ENCODE assay signal across 14 cellular contexts in genomic region chr20:33825340-33826269, GRCh38. TPM values are rescaled to one million over a fixed set of nuclear protein-coding genes. Genes with fewer than 3 reads are reported as not detected.
DNase-seq lines count a peak whose midpoint lies in the region; ATAC-seq and TF ChIP-seq lines count a peak whose summit lies in the region.
"Had no signal": no experiment of that assay in that cellular context is flagged by ENCODE, and none has a peak within 500 bp of the region (broad histone marks: within the 10 kb centered on the region; RNA-seq: fewer than 3 reads in every experiment).

No MANE protein-coding gene starts in this region.

- H3K9me3 Mint-ChIP-seq in Caco-2 (ENCODE audit: unreplicated experiment) = no peaks in the 10 kb centered on the region
- no peaks in the 10 kb centered on the region for H3K9me3 Mint-ChIP-seq in progenitor cell of endocrine pancreas (ENCODE audit: low read depth)
- H3K9me3 Mint-ChIP-seq: activated CD4-positive, alpha-beta memory T cell treated with anti-CD3 and anti-CD28 coated beads, Interleukin-2, amount 10 ng/mL, durations not matched to agents 7 days and 5 days; activated naive CD4-positive, alpha-beta T cell treated with anti-CD3 and anti-CD28 coated beads, Interleukin-2, amount 50 U/mL, for 72 hours had no signal

- H3K4me1 Mint-ChIP-seq in Caco-2 (ENCODE audit: low read depth, unreplicated experiment) (peaks cover 60% of the 10 kb centered on the region), progenitor cell of endocrine pancreas (ENCODE audit: low read depth) (peaks cover 62% of the 10 kb centered on the region)

- intact Hi-C loops in Caco-2 (cut with micrococcal nuclease; ENCODE audit: unreplicated experiment) = loop anchor here (1.0 to 2.0 kb wide), 2 partner anchors 15 to 92 kb away; partner anchors contain the start of gene CHMP4B

- H3K36me3 Mint-ChIP-seq in Caco-2 (ENCODE audit: insufficient read depth, unreplicated experiment) (peaks cover 20% of the 10 kb centered on the region), progenitor cell of endocrine pancreas (ENCODE audit: insufficient read depth) (peaks cover 3% of the 10 kb centered on the region)

- DNase-seq in Caco-2 (peak; percentile 55 to 59), NCI-H345 treated with DMSO at 0.1 percent for 48 hours (lab: John Stamatoyannopoulos, UW; ENCODE audit: unreplicated experiment) (peak; percentile 88), progenitor cell of endocrine pancreas (ENCODE audit: low spot score, unreplicated experiment) (no peak), foreskin melanocyte (no peak)
- DNase-seq: activated CD4-positive, alpha-beta memory T cell treated with anti-CD3 and anti-CD28 coated beads, Interleukin-2, amount 10 ng/mL, durations not matched to agents 7 days and 5 days; GF-D8; MG63; T-helper 1 cell had no signal

- no peaks in the 10 kb centered on the region for H3K27me3 Mint-ChIP-seq in Caco-2 (ENCODE audit: insufficient read depth, unreplicated experiment)
- H3K27me3 Mint-ChIP-seq in progenitor cell of endocrine pancreas = no peaks in the 10 kb centered on the region
- H3K27me3 Mint-ChIP-seq: activated CD4-positive, alpha-beta memory T cell treated with anti-CD3 and anti-CD28 coated beads, Interleukin-2, amount 10 ng/mL, durations not matched to agents 7 days and 5 days had no signal

- H3K4me3 ChIP-seq in Caco-2 (ENCODE audit: low read depth, low read length) = peak overlapping the region; percentile 1; the same call in 1 of the 2 replicates
- H3K4me3 ChIP-seq: MG63 had no signal

- POLR2A ChIA-PET in Caco-2 (lab: Charles Lee) = interaction anchor here (0.5 to 2.8 kb wide), 7 partner anchors 13 to 538 kb away, joined by 3 to 39 read pairs (median 3); partner anchors contain the start of genes CHMP4B, EIF2S2, ITCH and PXMP4

- H3K9me3 ChIP-seq in Caco-2 = no peaks in the 10 kb centered on the region
- H3K9me3 ChIP-seq: MG63 had no signal

- H3K4me3 Mint-ChIP-seq in Caco-2 (ENCODE audit: unreplicated experiment) = peak overlapping the region; percentile 43
- peak overlapping the region; percentile 14 for H3K4me3 Mint-ChIP-seq in progenitor cell of endocrine pancreas (ENCODE audit: low read depth)
- H3K4me3 Mint-ChIP-seq: activated CD4-positive, alpha-beta memory T cell treated with anti-CD3 and anti-CD28 coated beads, Interleukin-2, amount 10 ng/mL, durations not matched to agents 7 days and 5 days had no signal

- peaks cover 55% of the 10 kb centered on the region for H3K4me1 ChIP-seq in Caco-2

- no peaks in the 10 kb centered on the region for H3K27me3 ChIP-seq in Caco-2 (replicated peaks; ENCODE audit: control insufficient read depth, insufficient read depth, low read length)
- H3K27me3 ChIP-seq: MG63 had no signal

- BruUV-seq in Caco-2 (replicated peaks; lab: Mats Ljungman, UMichigan) = TSS peak; percentile 95

- TF ChIP-seq CTCF in Caco-2 (IDR thresholded peaks at IDR 0.05; ENCODE audit: insufficient read depth in 1 of 2, low read depth in 1 of 2, low read length in 1 of 2, severe bottlenecking in 1 of 2, unreplicated experiment in 1 of 2) (no peak), progenitor cell of endocrine pancreas (IDR thresholded peaks at IDR 0.05; ENCODE audit: unreplicated experiment) (no peak)

- H3K27ac Mint-ChIP-seq in Caco-2 (ENCODE audit: unreplicated experiment) = peak overlapping the region; percentile 80
- H3K27ac Mint-ChIP-seq in progenitor cell of endocrine pancreas = peak overlapping the region; percentile 93
- H3K27ac Mint-ChIP-seq: activated CD4-positive, alpha-beta memory T cell treated with anti-CD3 and anti-CD28 coated beads, Interleukin-2, amount 10 ng/mL, durations not matched to agents 7 days and 5 days had no signal

- H3K36me3 ChIP-seq in Caco-2 (ENCODE audit: control insufficient read depth, insufficient read depth, low read length) = no peaks in the 10 kb centered on the region
- H3K36me3 ChIP-seq: MG63 had no signal

- CTCF ChIA-PET in Caco-2 (lab: Charles Lee) = interaction anchor here (0.5 to 1.8 kb wide), 8 partner anchors 14 to 637 kb away, joined by 3 to 20 read pairs (median 4); partner anchors contain the start of gene CHMP4B

- peak; percentile 15 for ATAC-seq in esophagus mucosa
- no peak for ATAC-seq in GM19023 (IDR thresholded peaks at IDR 0.05; ENCODE audit: unreplicated experiment)
- ATAC-seq in GM19395 (IDR thresholded peaks at IDR 0.05; ENCODE audit: unreplicated experiment) = no peak
- ATAC-seq in GM18511 (IDR thresholded peaks at IDR 0.05; ENCODE audit: unreplicated experiment) = no peak
- ATAC-seq: sciatic nerve had no signal

RNA-seq across cellular contexts. Expression of gene CHMP4B, which starts 14.5 kb away (rescaled TPM):
- total RNA-seq in Caco-2 (2022) = 190 and 203 TPM in 2 replicates
- 77.8 TPM for total RNA-seq in esophagus mucosa
- 136 and 137 TPM in 2 replicates for total RNA-seq in progenitor cell of endocrine pancreas

Comparison
In these comparisons a context has a peak if more than half of its experiments do, and no peak if none do; other contexts are left out.
1. DNase-seq: peak in Caco-2 (2 of 2) and NCI-H345 treated with DMSO at 0.1 percent for 48 hours (single experiment); none in progenitor cell of endocrine pancreas (single experiment) and foreskin melanocyte (single experiment).